6 cellular contexts compared by ENCODE assay signal in the genomic region with DNA sequence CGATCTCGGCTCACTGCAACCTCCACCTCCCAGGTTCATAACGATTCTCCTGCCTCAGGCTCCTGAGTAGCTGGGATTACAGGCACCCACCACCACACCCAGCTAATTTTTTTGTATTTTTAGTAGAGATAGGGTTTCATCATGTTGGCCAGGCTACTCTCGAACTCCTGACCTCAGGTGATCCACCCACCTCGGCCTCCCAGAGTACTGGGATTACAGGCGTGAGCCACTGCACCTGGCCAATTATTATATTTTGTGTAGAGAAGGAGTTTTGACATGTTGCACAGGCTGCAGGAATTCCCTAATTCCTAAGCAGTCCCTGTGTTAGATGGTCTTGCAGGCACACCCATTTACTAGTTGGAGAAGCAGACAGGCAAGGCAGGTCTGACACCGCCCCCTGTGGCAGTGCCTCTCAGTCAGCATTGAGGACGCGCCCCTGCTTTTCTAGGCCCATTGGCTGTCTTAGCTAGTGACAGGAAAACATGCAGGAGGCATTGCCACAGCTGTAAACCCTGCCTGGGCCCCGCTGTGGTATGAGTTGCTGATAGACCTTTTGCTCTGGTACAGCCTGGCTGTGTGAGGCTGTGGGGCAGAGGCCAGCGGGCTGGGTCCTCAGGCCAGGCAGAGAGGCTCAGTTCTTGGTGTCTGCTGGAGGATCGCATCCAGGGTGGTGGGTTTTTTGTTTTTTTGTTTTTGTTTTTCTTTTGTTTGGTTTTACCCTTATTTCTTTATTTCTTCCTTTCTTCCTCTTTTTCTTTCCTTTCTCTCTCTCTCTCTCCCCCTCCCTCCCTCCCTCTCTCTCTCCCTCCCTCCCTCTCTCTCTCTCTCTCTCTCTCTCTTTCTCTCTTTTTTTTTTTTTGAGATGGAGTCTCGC. TPM values are rescaled to one million over a fixed set of nuclear protein-coding genes. Genes with fewer than 3 reads are reported as not detected.
A peak's percentile ranks its signal among the peaks of the same experiment; 100 is the strongest.
DNase-seq lines count a peak whose midpoint lies in the region; ATAC-seq and TF ChIP-seq lines count a peak whose summit lies in the region.
"Not testable (repeated sequence)": the region's sequence is repeated elsewhere in the genome, so short reads cannot be mapped to it uniquely, and the experiment has no call there.

No MANE protein-coding gene starts in this region.

- intact Hi-C loops in mucosa of descending colon (cut with DNase I, micrococcal nuclease) = not testable (repeated sequence)

- not testable (repeated sequence) for H3K4me3 ChIP-seq in mucosa of descending colon

- H3K9me3 ChIP-seq in mucosa of descending colon = not testable (repeated sequence)

- DNase-seq in EH (ENCODE audit: low read depth) = peak; percentile 54
- peak; percentile 10 for DNase-seq in NCI-H2107 treated with DMSO at 0.1 percent for 48 hours (lab: John Stamatoyannopoulos, UW; ENCODE audit: unreplicated experiment)
- peak; percentile 89 for DNase-seq in activated CD4-positive, alpha-beta T cell treated with anti-CD3 and anti-CD28 coated beads, Interleukin-2, amount 10 ng/mL, durations not matched to agents 7 days and 5 days
- peak; percentile 83 to 87 (median 85) for DNase-seq in mucosa of descending colon
- peak; percentile 54 to 67 for DNase-seq in stimulated activated CD8-positive, alpha-beta memory T cell treated with anti-CD3 and anti-CD28 coated beads, Interleukin-4, amount 100 ng/mL, for 1 hour (ENCODE audit: low read depth in 2 of 2, low spot score in 1 of 2)

- not testable (repeated sequence) for H3K4me3 Mint-ChIP-seq in activated CD4-positive, alpha-beta T cell treated with anti-CD3 and anti-CD28 coated beads, Interleukin-2, amount 10 ng/mL, durations not matched to agents 7 days and 5 days

- not testable (repeated sequence) for H3K36me3 ChIP-seq in mucosa of descending colon (ENCODE audit: low read depth)

- peak overlapping the region; percentile 88 for H3K27ac Mint-ChIP-seq in activated CD4-positive, alpha-beta T cell treated with anti-CD3 and anti-CD28 coated beads, Interleukin-2, amount 10 ng/mL, durations not matched to agents 7 days and 5 days

- H3K4me1 ChIP-seq in mucosa of descending colon (ENCODE audit: low read depth) = peaks cover 27% of the 10 kb centered on the region

- TF ChIP-seq CTCF in mucosa of descending colon (IDR thresholded peaks at IDR 0.05) = peak; percentile 25

- POLR2A ChIA-PET in activated CD4-positive, alpha-beta T cell treated with anti-CD3 and anti-CD28 coated beads, Interleukin-2, amount 10 ng/mL, durations not matched to agents 7 days and 5 days (lab: Charles Lee) = not testable (repeated sequence)

- CTCF ChIA-PET in activated CD4-positive, alpha-beta T cell treated with anti-CD3 and anti-CD28 coated beads, Interleukin-2, amount 10 ng/mL, durations not matched to agents 7 days and 5 days (lab: Charles Lee) = interaction anchor here (0.6 to 2.0 kb wide), 5 partner anchors 13 to 172 kb away, joined by 3 to 5 read pairs (median 4); no protein-coding TSS in a partner anchor

- H3K4me1 Mint-ChIP-seq in activated CD4-positive, alpha-beta T cell treated with anti-CD3 and anti-CD28 coated beads, Interleukin-2, amount 10 ng/mL, durations not matched to agents 7 days and 5 days = peaks cover 48% of the 10 kb centered on the region

- H3K27me3 Mint-ChIP-seq in activated CD4-positive, alpha-beta T cell treated with anti-CD3 and anti-CD28 coated beads, Interleukin-2, amount 10 ng/mL, durations not matched to agents 7 days and 5 days = not testable (repeated sequence)

- H3K36me3 Mint-ChIP-seq in activated CD4-positive, alpha-beta T cell treated with anti-CD3 and anti-CD28 coated beads, Interleukin-2, amount 10 ng/mL, durations not matched to agents 7 days and 5 days (ENCODE audit: low read depth) = peaks cover 20% of the 10 kb centered on the region

- H3K9me3 Mint-ChIP-seq in activated CD4-positive, alpha-beta T cell treated with anti-CD3 and anti-CD28 coated beads, Interleukin-2, amount 10 ng/mL, durations not matched to agents 7 days and 5 days = not testable (repeated sequence)

- peak overlapping the region; percentile 47 for H3K27ac ChIP-seq in cingulate gyrus (ENCODE audit: low read depth, low read length)

- ATAC-seq in mucosa of descending colon = peak; percentile 80

RNA-seq across cellular contexts. Expression of a gene that starts 20.5 kb away (rescaled TPM):
- 100 to 1,000 TPM; 121 to 123 TPM for total RNA-seq in activated CD4-positive, alpha-beta T cell treated with anti-CD3 and anti-CD28 coated beads, Interleukin-2, amount 10 ng/mL, durations not matched to agents 7 days and 5 days
- 100 to 1,000 TPM; 172 to 255 (median 241) TPM for total RNA-seq in mucosa of descending colon

RNA-seq across cellular contexts. Expression of a gene that starts 22.0 kb away (rescaled TPM):
- total RNA-seq in activated CD4-positive, alpha-beta T cell treated with anti-CD3 and anti-CD28 coated beads, Interleukin-2, amount 10 ng/mL, durations not matched to agents 7 days and 5 days = 100 to 1,000 TPM; 169 to 190 TPM
- total RNA-seq in mucosa of descending colon = 100 to 1,000 TPM in 2 of 3 donors, 10 to 100 TPM in 1; 94.4 to 155 (median 141) TPM

RNA-seq across cellular contexts. Expression of a gene that starts 31.5 kb away (rescaled TPM):
- total RNA-seq in activated CD4-positive, alpha-beta T cell treated with anti-CD3 and anti-CD28 coated beads, Interleukin-2, amount 10 ng/mL, durations not matched to agents 7 days and 5 days = not detected
- under 1 TPM in 2 of 3 donors, not detected in 1; 0.29 to 0.34 TPM for total RNA-seq in mucosa of descending colon

RNA-seq across cellular contexts. Expression of a gene that starts 33.2 kb away (rescaled TPM):
- total RNA-seq in activated CD4-positive, alpha-beta T cell treated with anti-CD3 and anti-CD28 coated beads, Interleukin-2, amount 10 ng/mL, durations not matched to agents 7 days and 5 days = 100 to 1,000 TPM in 1 of 2 experiments, 10 to 100 TPM in 1; 89.7 to 100 TPM
- 100 to 1,000 TPM; 104 to 110 (median 107) TPM for total RNA-seq in mucosa of descending colon

RNA-seq across cellular contexts. Expression of a gene that starts 55.4 kb away (rescaled TPM):
- total RNA-seq in activated CD4-positive, alpha-beta T cell treated with anti-CD3 and anti-CD28 coated beads, Interleukin-2, amount 10 ng/mL, durations not matched to agents 7 days and 5 days = 10 to 100 TPM; 36.5 to 47.2 TPM
- total RNA-seq in mucosa of descending colon = 100 to 1,000 TPM; 199 to 374 (median 300) TPM

Comparison
In these comparisons a context has a peak if more than half of its experiments do, and no peak if none do; other contexts are left out.
1. DNase-seq: peak in every context shown above with its lines; median percentile 89 in activated CD4-positive, alpha-beta T cell treated with anti-CD3 and anti-CD28 coated beads, Interleukin-2, amount 10 ng/mL, durations not matched to agents 7 days and 5 days; 85 in mucosa of descending colon; 60 in stimulated activated CD8-positive, alpha-beta memory T cell treated with anti-CD3 and anti-CD28 coated beads, Interleukin-4, amount 100 ng/mL, for 1 hour; 54 in EH; 10 in NCI-H2107 treated with DMSO at 0.1 percent for 48 hours.